In genomic region chr7:45817913-45818312, GRCh38 we compare ENCODE assay signal across 2 cellular contexts. TPM values are rescaled to one million over a fixed set of nuclear protein-coding genes. Genes with fewer than 3 reads are reported as not detected.
"Had no signal": no experiment of that assay in that cellular context is flagged by ENCODE, and none has a peak within 500 bp of the region (broad histone marks: within the 10 kb centered on the region; RNA-seq: fewer than 3 reads in every experiment).

No MANE protein-coding gene starts in this region.

RNA-seq across cellular contexts. Expression of gene CCDC201, which starts 55.0 kb away (rescaled TPM):
- total RNA-seq: G401, GM12878 had no signal
